Comparison of ENCODE assay signal across 18 cellular contexts in genomic region chr12:57370696-57371095, GRCh38.
DNase-seq lines count a peak whose midpoint lies in the region; ATAC-seq and TF ChIP-seq lines count a peak whose summit lies in the region.
"Had no signal": no experiment of that assay in that cellular context is flagged by ENCODE, and none has a peak within 500 bp of the region (broad histone marks: within the 10 kb centered on the region; RNA-seq: fewer than 3 reads in every experiment).

No MANE protein-coding gene starts in this region.

- H3K4me1 Mint-ChIP-seq in activated CD8-positive, alpha-beta T cell treated with anti-CD3 and anti-CD28 coated beads for 36 hours (ENCODE audit: low read depth), result peaks cover 9% of the 10 kb centered on the region

- peak; percentile 7 for DNase-seq in AG04449 (ENCODE audit: low read depth, low spot score)
- peak; percentile 74 for DNase-seq in GM03348 (ENCODE audit: low spot score)
- DNase-seq in amniotic stem cell (lab: John Stamatoyannopoulos, UW), result peak; percentile 1
- peak; percentile 10 for DNase-seq in fibroblast of the conjunctiva (ENCODE audit: low read depth)
- no peak for DNase-seq in activated CD8-positive, alpha-beta T cell treated with anti-CD3 and anti-CD28 coated beads for 36 hours
- no peak for DNase-seq in NCI-H82 treated with DMSO at 0.1 percent for 48 hours (lab: John Stamatoyannopoulos, UW; ENCODE audit: unreplicated experiment)
- no peak for DNase-seq in NK-92 treated with Interleukin-12 subunit alpha and Interleukin-12 subunit beta, amount 100 ng/mL, for 24 hours (lab: John Stamatoyannopoulos, UW)
- no peak for DNase-seq in stimulated activated CD4-positive, alpha-beta T cell treated with anti-CD3 and anti-CD28 coated beads, Interleukin-4, amount 100 ng/mL, for 1 hour
- DNase-seq: 8988T; BE2C; CD4-positive, alpha-beta memory T cell; DMS79 treated with DMSO at 0.1 percent for 48 hours; MV-4-11; NCI-H1417 treated with DMSO at 0.1 percent for 48 hours; NCI-H2029; NCI-H510A; SIG-M5 had no signal

- H3K27me3 Mint-ChIP-seq in activated CD8-positive, alpha-beta T cell treated with anti-CD3 and anti-CD28 coated beads for 36 hours, result no peaks in the 10 kb centered on the region
- H3K27me3 Mint-ChIP-seq: CD4-positive, alpha-beta memory T cell had no signal

- CTCF ChIA-PET in AG04449 (lab: Yijun Ruan, JAX), result no interaction called here
- CTCF ChIA-PET in activated CD8-positive, alpha-beta T cell treated with anti-CD3 and anti-CD28 coated beads for 36 hours (lab: Charles Lee), result interaction anchor here (0.8 kb wide), 1 partner anchor 28 kb away, joined by 3 read pairs; no protein-coding TSS in a partner anchor

- no peak for ATAC-seq in activated CD8-positive, alpha-beta T cell treated with anti-CD3 and anti-CD28 coated beads for 36 hours

- POLR2A ChIA-PET in AG04449 (lab: Yijun Ruan, JAX), result interaction anchor here (0.7 kb wide), 1 partner anchor 101 kb away, joined by 3 read pairs; no protein-coding TSS in a partner anchor
- POLR2A ChIA-PET in activated CD8-positive, alpha-beta T cell treated with anti-CD3 and anti-CD28 coated beads for 36 hours (lab: Charles Lee), result interaction anchor here (0.6 to 0.7 kb wide), 2 partner anchors 150 to 162 kb away, joined by 3 read pairs; partner anchors contain the start of gene DDIT3

- TF ChIP-seq CTCF in AG04449 (IDR thresholded peaks at IDR 0.05; ENCODE audit: insufficient read depth, low read length, missing control alignments), result no peak
- no peak for TF ChIP-seq CTCF in activated CD8-positive, alpha-beta T cell treated with anti-CD3 and anti-CD28 coated beads for 36 hours (IDR thresholded peaks at IDR 0.05)

- no peak overlapping the region for H3K27ac Mint-ChIP-seq in activated CD8-positive, alpha-beta T cell treated with anti-CD3 and anti-CD28 coated beads for 36 hours
- H3K27ac Mint-ChIP-seq: CD4-positive, alpha-beta memory T cell had no signal

- H3K4me3 ChIP-seq in AG04449 (ENCODE audit: low read depth, low read length), result no peak overlapping the region
- H3K4me3 ChIP-seq: HAP-1 had no signal

- peaks cover 12% of the 10 kb centered on the region for H3K9me3 Mint-ChIP-seq in activated CD8-positive, alpha-beta T cell treated with anti-CD3 and anti-CD28 coated beads for 36 hours

- peaks cover 24% of the 10 kb centered on the region for H3K36me3 Mint-ChIP-seq in activated CD8-positive, alpha-beta T cell treated with anti-CD3 and anti-CD28 coated beads for 36 hours (ENCODE audit: low read depth)

- intact Hi-C loops in activated CD8-positive, alpha-beta T cell treated with anti-CD3 and anti-CD28 coated beads for 36 hours (cut with micrococcal nuclease), result no loop called here

- no peak overlapping the region for H3K4me3 Mint-ChIP-seq in activated CD8-positive, alpha-beta T cell treated with anti-CD3 and anti-CD28 coated beads for 36 hours
- H3K4me3 Mint-ChIP-seq: CD4-positive, alpha-beta memory T cell had no signal

Comparison
In these comparisons a context has a peak if more than half of its experiments do, and no peak if none do; other contexts are left out.
1. DNase-seq: peak in AG04449 (single experiment), GM03348 (single experiment), amniotic stem cell (single experiment) and fibroblast of the conjunctiva (single experiment); none in activated CD8-positive, alpha-beta T cell treated with anti-CD3 and anti-CD28 coated beads for 36 hours (single experiment), NCI-H82 treated with DMSO at 0.1 percent for 48 hours (single experiment), NK-92 treated with Interleukin-12 subunit alpha and Interleukin-12 subunit beta, amount 100 ng/mL, for 24 hours (single experiment) and stimulated activated CD4-positive, alpha-beta T cell treated with anti-CD3 and anti-CD28 coated beads, Interleukin-4, amount 100 ng/mL, for 1 hour (single experiment).